In genomic region chr1:176517484-176517883, GRCh38 we compare ENCODE assay signal across 9 cellular contexts. TPM values are rescaled to one million over a fixed set of nuclear protein-coding genes. Genes with fewer than 3 reads are reported as not detected.
DNase-seq lines count a peak whose midpoint lies in the region; ATAC-seq, FAIRE-seq and TF ChIP-seq lines count a peak whose summit lies in the region.
"Had no signal": no experiment of that assay in that cellular context is flagged by ENCODE, and none has a peak within 500 bp of the region (broad histone marks: within the 10 kb centered on the region; RNA-seq: fewer than 3 reads in every experiment).

No MANE protein-coding gene starts in this region.

- WGBS in right cardiac atrium, result 62% methylated on average over 4 of the region's 4 CpGs

- H3K9ac ChIP-seq in astrocyte (ENCODE audit: low read length), result no peak overlapping the region

- peak overlapping the region; percentile 96 for H3K27ac Mint-ChIP-seq in astrocyte (ENCODE audit: unreplicated experiment)

- no peak for TF ChIP-seq CTCF in left ventricle myocardium inferior (IDR thresholded peaks at IDR 0.05; ENCODE audit: borderline replicate concordance)
- TF ChIP-seq CTCF in astrocyte (IDR thresholded peaks at IDR 0.05; ENCODE audit: insufficient read depth, low read depth, low read length), result no peak

- H3K9me3 Mint-ChIP-seq in astrocyte (ENCODE audit: unreplicated experiment), result peaks cover 3% of the 10 kb centered on the region

- H3K27me3 ChIP-seq in right cardiac atrium (ENCODE audit: control insufficient read depth, insufficient read depth), result no peaks in the 10 kb centered on the region
- H3K27me3 ChIP-seq in left ventricle myocardium inferior (ENCODE audit: low read depth), result no peaks in the 10 kb centered on the region
- H3K27me3 ChIP-seq in astrocyte (ENCODE audit: insufficient read depth, low read length), result no peaks in the 10 kb centered on the region

- H3K9me3 ChIP-seq in right cardiac atrium (ENCODE audit: control insufficient read depth, low read length), result no peaks in the 10 kb centered on the region
- H3K9me3 ChIP-seq in left ventricle myocardium inferior (replicated peaks), result no peaks in the 10 kb centered on the region
- H3K9me3 ChIP-seq in astrocyte (ENCODE audit: insufficient read depth, low read depth, low read length), result no peaks in the 10 kb centered on the region

- H3K4me3 ChIP-seq in right cardiac atrium (ENCODE audit: low read length) (no peak overlapping the region), left ventricle myocardium inferior (no peak overlapping the region), astrocyte (ENCODE audit: insufficient read depth, low read depth, low read length) (no peak overlapping the region)

- H3K4me1 ChIP-seq in right cardiac atrium (ENCODE audit: control insufficient read depth, insufficient read depth, low read length) (no peaks in the 10 kb centered on the region), left ventricle myocardium inferior (peaks cover 7% of the 10 kb centered on the region), astrocyte (ENCODE audit: insufficient read depth, low read length) (no peaks in the 10 kb centered on the region)

- no peak for FAIRE-seq in astrocyte (lab: Jason Lieb, UNC)
- no peak for FAIRE-seq in urothelium cell line (lab: Jason Lieb, UNC)

- H3K27ac ChIP-seq in right cardiac atrium (ENCODE audit: low read length) (peak overlapping the region; percentile 66), left ventricle myocardium inferior (replicated peaks) (no peak overlapping the region), astrocyte (ENCODE audit: low read depth, low read length) (no peak overlapping the region), substantia nigra (ENCODE audit: low read depth, low read length, poor library complexity, severe bottlenecking) (no peak overlapping the region)

- DNase-seq in right cardiac atrium (no peak), left ventricle myocardium inferior (no peak), astrocyte (ENCODE audit: low read depth) (peak; percentile 35), urothelium cell line (ENCODE audit: low spot score) (peak; percentile 78), hepatic stellate cell (ENCODE audit: low spot score) (no peak), substantia nigra (lab: John Stamatoyannopoulos, UW) (no peak)
- DNase-seq: NCI-H510A had no signal

- H3K36me3 Mint-ChIP-seq in astrocyte (ENCODE audit: low read depth, unreplicated experiment), result no peaks in the 10 kb centered on the region

- peaks cover 29% of the 10 kb centered on the region for H3K4me1 Mint-ChIP-seq in astrocyte (ENCODE audit: low read depth, unreplicated experiment)

- H3K36me3 ChIP-seq in left ventricle myocardium inferior (no peaks in the 10 kb centered on the region), astrocyte (ENCODE audit: insufficient read depth, low read length) (no peaks in the 10 kb centered on the region)

- ATAC-seq in right cardiac atrium (peak in 1 of 2 donors; percentile 82), HG03354 (IDR thresholded peaks at IDR 0.05; ENCODE audit: poor library complexity, severe bottlenecking, unreplicated experiment) (peak; percentile 67), GM19397 (IDR thresholded peaks at IDR 0.05; ENCODE audit: unreplicated experiment) (no peak)

- H4K20me1 ChIP-seq in astrocyte (ENCODE audit: insufficient read depth, low read length), result no peaks in the 10 kb centered on the region

- H2AFZ ChIP-seq in astrocyte (ENCODE audit: low read depth, low read length), result no peak overlapping the region

- H3K4me2 ChIP-seq in astrocyte (ENCODE audit: low read length), result no peak overlapping the region

- H3K79me2 ChIP-seq in astrocyte (ENCODE audit: insufficient read depth, low read length), result no peaks in the 10 kb centered on the region

- intact Hi-C loops in right cardiac atrium (cut with DNase I), result no loop called here
- intact Hi-C loops in left ventricle myocardium inferior (cut with micrococcal nuclease), result no loop called here

- peaks cover 4% of the 10 kb centered on the region for H3K27me3 Mint-ChIP-seq in astrocyte (ENCODE audit: low read depth, unreplicated experiment)

- H3K4me3 Mint-ChIP-seq in astrocyte (ENCODE audit: unreplicated experiment), result no peak overlapping the region

RNA-seq across cellular contexts. Expression of gene PAPPA2, which starts 54.5 kb away (rescaled TPM):
- 1 to 10 TPM in 1 of 4 donors, under 1 TPM in 3; 0.61 to 1.1 (median 0.84) TPM for total RNA-seq in right cardiac atrium
- 0.18 TPM for polyA plus RNA-seq in right cardiac atrium
- 0.41 TPM for total RNA-seq in left ventricle myocardium inferior
- 19.0 and 21.5 TPM in 2 replicates for total RNA-seq in astrocyte

Comparison
In these comparisons a context has a peak if more than half of its experiments do, and no peak if none do; other contexts are left out.
1. DNase-seq: peak in astrocyte (single experiment) and urothelium cell line (single experiment); none in right cardiac atrium (0 of 3), left ventricle myocardium inferior (single experiment), hepatic stellate cell (single experiment) and substantia nigra (0 of 49).